13 cellular contexts compared by ENCODE assay signal in the genomic region with DNA sequence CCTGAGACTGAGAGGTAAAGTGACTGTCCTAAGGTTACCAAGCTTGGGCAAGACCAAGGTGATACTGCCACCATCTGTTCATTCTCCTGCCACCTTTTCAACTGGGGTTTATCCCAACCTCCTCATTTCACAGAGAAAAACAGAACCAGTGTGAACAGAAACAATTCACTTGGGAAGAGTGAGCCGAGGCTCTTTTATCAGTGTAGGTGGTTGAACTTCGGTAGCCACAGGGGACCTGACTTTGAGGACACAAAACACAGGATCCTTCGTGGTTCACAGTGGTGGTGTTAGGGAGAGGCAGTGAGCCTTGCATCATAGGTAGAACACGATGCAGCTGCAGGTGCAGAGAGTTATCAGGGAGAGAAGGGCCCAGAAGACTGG.
DNase-seq lines count a peak whose midpoint lies in the region; ATAC-seq, FAIRE-seq and TF ChIP-seq lines count a peak whose summit lies in the region.
"Had no signal": no experiment of that assay in that cellular context is flagged by ENCODE, and none has a peak within 500 bp of the region (broad histone marks: within the 10 kb centered on the region; RNA-seq: fewer than 3 reads in every experiment).

No MANE protein-coding gene starts in this region.

- FAIRE-seq in GM12891 (lab: Jason Lieb, UNC) = peak; percentile 69

- no peak overlapping the region for H3K27ac ChIP-seq in C4-2B
- no peak overlapping the region for H3K27ac ChIP-seq in OCI-LY7 (ENCODE audit: low read depth, low read length, poor library complexity, severe bottlenecking)
- H3K27ac ChIP-seq in aorta (ENCODE audit: low read depth in 1 of 2, low read length in 2 of 2) = no peak overlapping the region
- H3K27ac ChIP-seq: colonic mucosa had no signal

- H2AFZ ChIP-seq in OCI-LY7 (ENCODE audit: low read length) = no peak overlapping the region

- TF ChIP-seq POLR2A in GM12891 (IDR thresholded peaks at IDR 0.05; ENCODE audit: low read depth, low read length) = no peak

- H3K4me3 ChIP-seq in OCI-LY7 (ENCODE audit: low read depth, low read length, poor library complexity, severe bottlenecking) (no peak overlapping the region), epithelial cell of esophagus (ENCODE audit: low read length) (no peak overlapping the region), aorta (ENCODE audit: low read length in 2 of 2) (no peak overlapping the region)
- H3K4me3 ChIP-seq: colonic mucosa had no signal

- intact Hi-C loops in OCI-LY7 (cut with micrococcal nuclease; ENCODE audit: unreplicated experiment) (no loop called here), aorta (cut with DNase I) (no loop called here)

- H3K9me2 ChIP-seq in OCI-LY7 (ENCODE audit: insufficient read depth, low read length) = no peaks in the 10 kb centered on the region

- WGBS in aorta, 2 donors = 73 to 75% methylated on average over 4 of the region's 4 CpGs

- H3K27me3 ChIP-seq in aorta (ENCODE audit: control insufficient read depth in 1 of 2, insufficient read depth in 2 of 2, low read length in 1 of 2) = no peaks in the 10 kb centered on the region
- H3K27me3 ChIP-seq: colonic mucosa had no signal

- CTCF ChIA-PET in OCI-LY7 (lab: Charles Lee; ENCODE audit: unreplicated experiment) = no interaction called here

- POLR2A ChIA-PET in OCI-LY7 (lab: Charles Lee) = no interaction called here

- ATAC-seq in aorta (ENCODE audit: low FRiP score) (no peak), HG02884 (IDR thresholded peaks at IDR 0.05; ENCODE audit: unreplicated experiment) (no peak)

- no peak for DNase-seq in GM12891 (ENCODE audit: insufficient read length, low spot score)
- no peak for DNase-seq in OCI-LY7 (ENCODE audit: low spot score)
- peak; percentile 29 for DNase-seq in epithelial cell of esophagus (ENCODE audit: low read depth)
- no peak for DNase-seq in aorta
- no peak for DNase-seq in AML-193 (lab: John Stamatoyannopoulos, UW)
- no peak for DNase-seq in DMS79 treated with DMSO at 0.1 percent for 48 hours (lab: John Stamatoyannopoulos, UW)
- DNase-seq: colonic mucosa; mesenchymal stem cell; NCI-H187; SIG-M5; stimulated activated CD8-positive, alpha-beta memory T cell treated with anti-CD3 and anti-CD28 coated beads, Interleukin-4, amount 100 ng/mL, for 48 hours had no signal

- TF ChIP-seq CTCF in C4-2B (conservative IDR thresholded peaks at IDR 0.05) = peak; percentile 61
- peak; percentile 44; the same call in 1 of the 2 replicates for TF ChIP-seq CTCF in OCI-LY7 (conservative IDR thresholded peaks at IDR 0.05; ENCODE audit: low read length)
- peak; percentile 43 for TF ChIP-seq CTCF in epithelial cell of esophagus (IDR thresholded peaks at IDR 0.05; ENCODE audit: insufficient read depth, low read depth, low read length, missing control alignments)

- no peak overlapping the region for H3K4me2 ChIP-seq in OCI-LY7 (ENCODE audit: low read length)

- H3K79me2 ChIP-seq in OCI-LY7 (ENCODE audit: insufficient read depth, low read depth, low read length) = no peaks in the 10 kb centered on the region

- no peaks in the 10 kb centered on the region for H3K9me3 ChIP-seq in OCI-LY7 (ENCODE audit: low read length)
- no peaks in the 10 kb centered on the region for H3K9me3 ChIP-seq in aorta (ENCODE audit: control insufficient read depth, low read length)
- H3K9me3 ChIP-seq: colonic mucosa had no signal

- BruUV-seq in OCI-LY7 (replicated peaks; lab: Mats Ljungman, UMichigan) = no TSS peak

- H3K36me3 ChIP-seq in OCI-LY7 (ENCODE audit: insufficient read depth, low read length) (no peaks in the 10 kb centered on the region), aorta (ENCODE audit: control insufficient read depth in 1 of 2, insufficient read depth in 2 of 2, low read length in 1 of 2) (peaks cover 0 to 1% of the 10 kb centered on the region in 2 donors)
- H3K36me3 ChIP-seq: colonic mucosa had no signal

- H3K4me1 ChIP-seq in OCI-LY7 (ENCODE audit: insufficient read depth, low read length, poor library complexity, severe bottlenecking) (no peaks in the 10 kb centered on the region), aorta (ENCODE audit: control insufficient read depth in 1 of 2, insufficient read depth in 2 of 2, low read length in 2 of 2) (no peaks in the 10 kb centered on the region)
- H3K4me1 ChIP-seq: colonic mucosa had no signal

- H4K20me1 ChIP-seq in OCI-LY7 (ENCODE audit: insufficient read depth, low read length) = no peaks in the 10 kb centered on the region

TF ChIP-seq in GM12891, 5 proteins besides CTCF, POLR2A, EP300 and RAD21:
- TF ChIP-seq SPI1 (IDR thresholded peaks at IDR 0.05; ENCODE audit: low read depth, low read length) (no peak), PAX5 (IDR thresholded peaks at IDR 0.05; ENCODE audit: insufficient read depth, low read length, severe bottlenecking) (no peak), TAF1 (IDR thresholded peaks at IDR 0.05; ENCODE audit: low read depth, low read length) (no peak), POLR2AphosphoS5 (IDR thresholded peaks at IDR 0.05; ENCODE audit: low read depth, low read length) (no peak), POU2F2 (IDR thresholded peaks at IDR 0.05; ENCODE audit: low read depth, low read length) (no peak)
TF ChIP-seq in GM12891: peak in this region for 0.
